In genomic region chr1:4734219-4734618, GRCh38 we compare ENCODE assay signal across 15 cellular contexts.
A peak's percentile ranks its signal among the peaks of the same experiment; 100 is the strongest.
DNase-seq lines count a peak whose midpoint lies in the region; TF ChIP-seq lines count a peak whose summit lies in the region.
"Had no signal": no experiment of that assay in that cellular context is flagged by ENCODE, and none has a peak within 500 bp of the region (broad histone marks: within the 10 kb centered on the region; RNA-seq: fewer than 3 reads in every experiment).

No MANE protein-coding gene starts in this region.

- H3K4me3 ChIP-seq in dorsolateral prefrontal cortex (peak overlapping the region in 3 of 59 donors; percentile 4 to 26 (median 22)), vagina (no peak overlapping the region)
- H3K4me3 ChIP-seq: GM23248 had no signal

- DNase-seq in EH (ENCODE audit: low read depth) (peak; percentile 24), dorsolateral prefrontal cortex (no peak), vagina (ENCODE audit: extremely low spot score in 2 of 2) (no peak), midbrain (lab: John Stamatoyannopoulos, UW) (no peak), NCI-H1417 treated with DMSO at 0.1 percent for 48 hours (lab: John Stamatoyannopoulos, UW) (no peak)
- DNase-seq: C1 segment of cervical spinal cord; Calu3; CD4-positive, alpha-beta memory T cell; COR-L47; DMS53; DMS79 treated with DMSO at 0.1 percent for 48 hours; GM23248; H7; HCEC 1CT had no signal

- H3K27me3 ChIP-seq in dorsolateral prefrontal cortex (no peaks in the 10 kb centered on the region), vagina (no peaks in the 10 kb centered on the region)

- intact Hi-C loops in dorsolateral prefrontal cortex (cut with DNase I): no loop called here
- intact Hi-C loops in vagina (cut with DNase I): no loop called here

- H3K27ac ChIP-seq in angular gyrus (ENCODE audit: low read depth, low read length) (peak overlapping the region; percentile 1), dorsolateral prefrontal cortex (peak overlapping the region in 44 of 59 donors; percentile 6 to 89 (median 58)), vagina (peak overlapping the region; percentile 6)
- H3K27ac ChIP-seq: GM23248 had no signal

- H3K9me3 ChIP-seq in vagina: no peaks in the 10 kb centered on the region

- no peaks in the 10 kb centered on the region for H3K4me1 ChIP-seq in vagina

- TF ChIP-seq CTCF in dorsolateral prefrontal cortex (IDR thresholded peaks at IDR 0.05 in 54 of 56, conservative IDR thresholded peaks at IDR 0.05 in 2 of 56; ENCODE audit: low read depth in 1 of 56, partially characterized antibody in 56 of 56): no peak
- TF ChIP-seq CTCF in vagina (IDR thresholded peaks at IDR 0.05): no peak

- no peak for TF ChIP-seq POLR2A in vagina (IDR thresholded peaks at IDR 0.05)

- H3K36me3 ChIP-seq in vagina: no peaks in the 10 kb centered on the region

Comparison
In these comparisons a context has a peak if more than half of its experiments do, and no peak if none do; other contexts are left out.
1. H3K27ac ChIP-seq: peak in every context shown above with its lines; median percentile 58 in dorsolateral prefrontal cortex; 6 in vagina; 1 in angular gyrus.